14 cellular contexts compared by ENCODE assay signal in the genomic region with DNA sequence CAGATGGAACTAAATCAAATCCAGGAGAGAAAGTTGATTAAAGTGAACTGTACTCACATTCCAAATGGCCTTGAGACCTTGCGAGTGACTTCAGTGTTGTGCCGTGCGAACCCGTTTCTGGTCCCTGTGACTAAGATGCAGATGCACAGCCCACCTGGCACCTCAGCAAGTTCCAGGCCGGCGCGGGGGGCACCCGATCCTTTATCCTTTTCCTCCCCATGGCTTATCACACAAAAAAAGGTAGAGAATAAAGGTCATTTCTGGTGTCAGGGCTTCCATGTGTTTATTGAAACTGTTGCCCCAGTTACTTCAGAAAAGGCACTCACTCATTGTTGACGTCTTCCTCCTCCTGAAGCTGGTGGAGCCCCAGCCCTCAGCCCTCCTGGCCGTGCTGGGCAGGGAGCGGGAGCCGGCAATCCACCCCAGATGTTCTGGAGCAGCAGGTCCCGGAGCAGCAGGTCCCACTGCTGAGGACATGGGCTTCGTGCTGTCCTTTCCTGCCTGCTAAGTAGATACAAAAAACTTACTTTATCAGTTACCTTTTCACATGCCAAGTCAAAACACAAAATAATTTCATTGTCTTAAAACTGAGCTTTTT. TPM values are rescaled to one million over a fixed set of nuclear protein-coding genes. Genes with fewer than 3 reads are reported as not detected.
A peak's percentile ranks its signal among the peaks of the same experiment; 100 is the strongest.
DNase-seq lines count a peak whose midpoint lies in the region; ATAC-seq, FAIRE-seq and TF ChIP-seq lines count a peak whose summit lies in the region.
"Had no signal": no experiment of that assay in that cellular context is flagged by ENCODE, and none has a peak within 500 bp of the region (broad histone marks: within the 10 kb centered on the region; RNA-seq: fewer than 3 reads in every experiment).

No MANE protein-coding gene starts in this region.

- no peak overlapping the region for H2AFZ ChIP-seq in H9 (ENCODE audit: low read length)

- no peak for DNase-seq in H9
- DNase-seq in adrenal gland, result peak in 6 of 7 donors; percentile 50 to 65 (median 58)
- peak; percentile 20 to 69 for DNase-seq in lung microvascular endothelial cell (ENCODE audit: low read depth in 2 of 2)
- DNase-seq in stimulated activated CD8-positive, alpha-beta memory T cell treated with anti-CD3 and anti-CD28 coated beads, Interleukin-4, amount 100 ng/mL, for 48 hours, result no peak
- no peak for DNase-seq in small intestine
- DNase-seq: CD4-positive, CD25-positive, alpha-beta regulatory T cell; EL; NCI-H1048; NCI-H1694 treated with DMSO at 0.1 percent for 48 hours; NCI-H446; NCI-H69 had no signal

- no peak overlapping the region for H2BK12ac ChIP-seq in H9 (ENCODE audit: insufficient read length, low read depth, low read length)

- no peak overlapping the region for H3T11ph ChIP-seq in H9 (ENCODE audit: low read length)

- intact Hi-C loops in adrenal gland (cut with DNase I), result no loop called here

- no peak overlapping the region for H3K9ac ChIP-seq in H9 (ENCODE audit: extremely low read depth, insufficient read length, low read length)
- H3K9ac ChIP-seq in skeletal muscle tissue (ENCODE audit: low read depth in 1 of 3, low read length in 3 of 3), result peak overlapping the region in 2 of 3 donors; percentile 79 to 96

- TF ChIP-seq CTCF in H9 (conservative IDR thresholded peaks at IDR 0.05) (no peak), adrenal gland (IDR thresholded peaks at IDR 0.05) (no peak)

- no peak overlapping the region for H3K4me3 Mint-ChIP-seq in H9
- H3K4me3 Mint-ChIP-seq: CD4-positive, CD25-positive, alpha-beta regulatory T cell had no signal

- H3K56ac ChIP-seq in H9 (ENCODE audit: insufficient read length, low read depth, low read length), result no peak overlapping the region

- no peak for TF ChIP-seq POLR2A in adrenal gland (IDR thresholded peaks at IDR 0.05)

- no peak overlapping the region for H3K23ac ChIP-seq in H9 (ENCODE audit: insufficient read length, low read depth, low read length)

- H3K9me3 ChIP-seq in H9 (ENCODE audit: control insufficient read depth, low read depth, low read length) (no peaks in the 10 kb centered on the region), adrenal gland (replicated peaks in 1 of 3) (no peaks in the 10 kb centered on the region), skeletal muscle tissue (ENCODE audit: control insufficient read depth in 3 of 3, low read length in 3 of 3) (no peaks in the 10 kb centered on the region), small intestine (ENCODE audit: control insufficient read depth, low read depth) (no peaks in the 10 kb centered on the region)
- H3K9me3 ChIP-seq: HAP-1 had no signal

- H3K27me3 Mint-ChIP-seq in H9 (ENCODE audit: low read depth), result no peaks in the 10 kb centered on the region
- H3K27me3 Mint-ChIP-seq: CD4-positive, CD25-positive, alpha-beta regulatory T cell had no signal

- no peak for ATAC-seq in GM19035 (IDR thresholded peaks at IDR 0.05; ENCODE audit: unreplicated experiment)

- no peak for FAIRE-seq in small intestine (lab: Jason Lieb, UNC)

- no peak overlapping the region for H2BK15ac ChIP-seq in H9 (ENCODE audit: low read depth, low read length)

- no peak overlapping the region for H4K91ac ChIP-seq in H9 (ENCODE audit: insufficient read length, low read depth, low read length)

- no peak overlapping the region for H3K4ac ChIP-seq in H9 (ENCODE audit: low read depth, low read length)

- H3K27ac Mint-ChIP-seq in H9, result peak overlapping the region in 2 of 3 experiments; percentile 50 to 89; a peak in 3 of 7 replicates

- H3K36me3 ChIP-seq in adrenal gland (replicated peaks in 1 of 2) (no peaks in the 10 kb centered on the region), skeletal muscle tissue (ENCODE audit: control insufficient read depth in 3 of 3, insufficient read depth in 3 of 3, low read length in 3 of 3) (peaks cover 10 to 20% (median 15%) of the 10 kb centered on the region in 3 donors), small intestine (ENCODE audit: control insufficient read depth in 2 of 2, insufficient read depth in 2 of 2, low read length in 2 of 2) (peaks cover 0 to 2% of the 10 kb centered on the region in 2 donors)

- no peak overlapping the region for H4K8ac ChIP-seq in H9 (replicated peaks; ENCODE audit: insufficient read length, low read depth, low read length)

- no peak overlapping the region for H4K5ac ChIP-seq in H9 (ENCODE audit: insufficient read length, low read depth, low read length)

- H2BK20ac ChIP-seq in H9 (ENCODE audit: low read depth, low read length, poor library complexity, severe bottlenecking), result no peak overlapping the region

- H3K23me2 ChIP-seq in H9 (ENCODE audit: insufficient read length, low read depth, low read length, poor library complexity, severe bottlenecking), result no peaks in the 10 kb centered on the region

- peaks cover 3% of the 10 kb centered on the region; the same call in 1 of the 2 replicates for H3K79me2 ChIP-seq in H9 (ENCODE audit: insufficient read depth, low read length)

- no peak overlapping the region for H2BK5ac ChIP-seq in H9 (ENCODE audit: insufficient read length, low read length)

- peaks cover 3% of the 10 kb centered on the region for H4K20me1 ChIP-seq in H9 (ENCODE audit: control insufficient read depth, insufficient read depth, insufficient read length)

- H3K36me3 Mint-ChIP-seq in H9 (ENCODE audit: insufficient read depth in 1 of 3, low read depth in 3 of 3), result peaks cover 16 to 22% (median 16%) of the 10 kb centered on the region in 3 experiments

- H3K4me1 Mint-ChIP-seq in H9, result peaks cover 20 to 31% of the 10 kb centered on the region in 2 experiments

- no peaks in the 10 kb centered on the region for H3K27me3 ChIP-seq in H9 (ENCODE audit: insufficient read depth, low read length)
- H3K27me3 ChIP-seq in adrenal gland, result no peaks in the 10 kb centered on the region
- no peaks in the 10 kb centered on the region for H3K27me3 ChIP-seq in skeletal muscle tissue (ENCODE audit: control insufficient read depth in 3 of 3, insufficient read depth in 3 of 3, low read length in 3 of 3)
- H3K27me3 ChIP-seq in small intestine (ENCODE audit: control insufficient read depth in 2 of 2, insufficient read depth in 2 of 2, low read length in 2 of 2), result no peaks in the 10 kb centered on the region

- H3K14ac ChIP-seq in H9 (ENCODE audit: insufficient read depth, low read length), result no peak overlapping the region

- H3K4me3 ChIP-seq in adrenal gland, result no peak overlapping the region
- H3K4me3 ChIP-seq in skeletal muscle tissue (ENCODE audit: low read length in 3 of 3), result peak overlapping the region; percentile 60 to 78 (median 70)
- H3K4me3 ChIP-seq in small intestine (ENCODE audit: low read depth in 1 of 2, low read length in 2 of 2), result no peak overlapping the region
- H3K4me3 ChIP-seq: HAP-1 had no signal

- no peak overlapping the region for H2AK5ac ChIP-seq in H9 (ENCODE audit: insufficient read length, low read length)

- H3K9me3 Mint-ChIP-seq in H9, result peaks cover 3 to 4% of the 10 kb centered on the region in 2 experiments

- no peak overlapping the region for H2BK120ac ChIP-seq in H9 (ENCODE audit: low read depth, low read length, poor library complexity, severe bottlenecking)

- no peaks in the 10 kb centered on the region for H3K79me1 ChIP-seq in H9 (ENCODE audit: insufficient read depth, low read depth, low read length, poor library complexity, severe bottlenecking)

- H3K4me1 ChIP-seq in H9 (ENCODE audit: insufficient read depth, low read length) (peaks cover 2% of the 10 kb centered on the region; the same call in 1 of the 2 replicates), adrenal gland (replicated peaks in 1 of 2) (peaks cover 0 to 9% of the 10 kb centered on the region in 2 donors), skeletal muscle tissue (ENCODE audit: control insufficient read depth in 3 of 3, insufficient read depth in 3 of 3, low read length in 3 of 3) (peaks cover 34 to 72% (median 62%) of the 10 kb centered on the region in 3 donors), small intestine (ENCODE audit: control insufficient read depth in 2 of 2, insufficient read depth in 1 of 2, low read depth in 1 of 2, low read length in 1 of 2) (no peaks in the 10 kb centered on the region)

- no peak overlapping the region for H3K18ac ChIP-seq in H9 (ENCODE audit: insufficient read length, low read depth, low read length)

- no peak overlapping the region for H3K27ac ChIP-seq in H9 (ENCODE audit: insufficient read length, low read depth, low read length)
- H3K27ac ChIP-seq in adrenal gland, result peak overlapping the region in 3 of 5 donors; percentile 9 to 61 (median 18)
- peak overlapping the region; percentile 96 for H3K27ac ChIP-seq in skeletal muscle tissue (ENCODE audit: low read depth, low read length)
- H3K27ac ChIP-seq in small intestine (ENCODE audit: low read depth in 1 of 2, low read length in 1 of 2), result no peak overlapping the region

- WGBS in H9 (ENCODE audit: extremely low coverage, insufficient read length, low lambda C conversion rate), result no CpG with 5 or more reads among the region's 14 CpGs
- 54 to 62% (median 57%) methylated on average over 12 to 14 of the region's 14 CpGs for WGBS in adrenal gland, 4 donors
- WGBS in small intestine, 3 donors, result 79 to 83% (median 83%) methylated on average over 13 to 14 of the region's 14 CpGs

- no peak overlapping the region for H3K4me2 ChIP-seq in H9 (ENCODE audit: insufficient read depth, insufficient read length, low read length)

RNA-seq across cellular contexts. Expression of a gene that starts 53.0 kb away (rescaled TPM):
- total RNA-seq in H9 (2021) (39.6 and 40.6 TPM in 2 replicates), adrenal gland (10 to 100 TPM; 27.2 to 46.6 (median 33.7) TPM), lung microvascular endothelial cell (10.7 and 15.1 TPM in 2 replicates), skeletal muscle tissue (42.8 TPM)
- polyA plus RNA-seq in adrenal gland (10 to 100 TPM; 14.0 to 27.3 (median 21.4) TPM), small intestine (10 to 100 TPM in 2 of 3 donors, 1 to 10 TPM in 1; 9.2 to 15.4 (median 10.5) TPM)

RNA-seq across cellular contexts. Expression of a gene that starts 53.3 kb away (rescaled TPM):
- total RNA-seq in H9 (2021) (17.2 and 19.1 TPM in 2 replicates), adrenal gland (1 to 10 TPM; 1.1 to 5.4 (median 2.2) TPM), lung microvascular endothelial cell (0.79 and 2.0 TPM in 2 replicates), skeletal muscle tissue (3.1 TPM)
- polyA plus RNA-seq in adrenal gland (10 to 100 TPM in 1 of 3 donors, 1 to 10 TPM in 1, under 1 TPM in 1; 0.46 to 15.0 (median 2.9) TPM), small intestine (1 to 10 TPM in 2 of 3 donors, under 1 TPM in 1; 0.54 to 5.2 (median 1.3) TPM)

Comparison
In these comparisons a context has a peak if more than half of its experiments do, and no peak if none do; other contexts are left out.
1. DNase-seq: peak in adrenal gland (6 of 7) and lung microvascular endothelial cell (2 of 2); none in H9 (single experiment), stimulated activated CD8-positive, alpha-beta memory T cell treated with anti-CD3 and anti-CD28 coated beads, Interleukin-4, amount 100 ng/mL, for 48 hours (single experiment) and small intestine (single experiment).
2. H3K27ac ChIP-seq: peak in adrenal gland (3 of 5) and skeletal muscle tissue (single experiment); none in H9 (single experiment) and small intestine (0 of 2).
3. H3K4me3 ChIP-seq: peak in skeletal muscle tissue (3 of 3); none in adrenal gland (0 of 4) and small intestine (0 of 2).